ENCODE assay signal across 13 cellular contexts in the genomic region with DNA sequence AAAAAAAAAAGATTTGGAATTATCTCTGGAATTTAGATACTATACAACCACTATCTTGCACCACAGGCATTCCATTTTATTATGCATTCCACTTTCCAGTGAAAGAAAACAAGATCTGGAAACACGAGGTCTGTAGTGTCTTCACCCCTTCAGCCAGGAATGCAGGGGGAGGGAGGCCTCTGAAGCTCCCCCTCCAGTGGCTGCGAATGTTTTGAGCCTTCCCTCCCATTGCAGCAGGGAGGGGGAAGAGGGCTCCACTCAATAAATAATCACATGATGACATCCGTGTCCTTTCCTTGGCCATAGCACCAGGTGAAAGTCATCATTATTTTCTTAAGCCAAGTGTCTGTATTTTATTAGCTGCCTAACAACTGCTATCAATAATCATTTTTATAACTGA.
DNase-seq lines count a peak whose midpoint lies in the region; ATAC-seq lines count a peak whose summit lies in the region.
"Had no signal": no experiment of that assay in that cellular context is flagged by ENCODE, and none has a peak within 500 bp of the region (broad histone marks: within the 10 kb centered on the region; RNA-seq: fewer than 3 reads in every experiment).

No MANE protein-coding gene starts in this region.

- DNase-seq in GM04504 (ENCODE audit: low read depth) (peak; percentile 82), astrocyte of the hippocampus (ENCODE audit: low read depth, low spot score) (peak; percentile 93), hepatic stellate cell (ENCODE audit: low spot score) (peak; percentile 89), skeletal muscle cell (ENCODE audit: low read depth) (peak; percentile 46), NCI-H187 treated with DMSO at 0.1 percent for 48 hours (lab: John Stamatoyannopoulos, UW) (no peak)
- DNase-seq in activated CD8-positive, alpha-beta memory T cell treated with anti-CD3 and anti-CD28 coated beads, Interleukin-2, amount 50 U/mL, for 4 hours = no peak
- DNase-seq: activated naive CD4-positive, alpha-beta T cell treated with anti-CD3 and anti-CD28 coated beads for 36 hours; DMS 273 treated with DMSO at 0.1 percent for 48 hours; NCI-H446 treated with DMSO at 0.1 percent for 48 hours; retina had no signal

- no peak overlapping the region for H3K4me3 ChIP-seq in skeletal muscle cell (ENCODE audit: low read depth, low read length)
- H3K4me3 ChIP-seq: SK-N-MC had no signal

- ATAC-seq in HG03159 (IDR thresholded peaks at IDR 0.05; ENCODE audit: unreplicated experiment) (no peak), GM18517 (IDR thresholded peaks at IDR 0.05; ENCODE audit: unreplicated experiment) (no peak)

Comparison
In these comparisons a context has a peak if more than half of its experiments do, and no peak if none do; other contexts are left out.
1. DNase-seq: peak in GM04504 (single experiment), astrocyte of the hippocampus (single experiment), hepatic stellate cell (single experiment) and skeletal muscle cell (single experiment); none in activated CD8-positive, alpha-beta memory T cell treated with anti-CD3 and anti-CD28 coated beads, Interleukin-2, amount 50 U/mL, for 4 hours (single experiment) and NCI-H187 treated with DMSO at 0.1 percent for 48 hours (single experiment).